19 cellular contexts compared by ENCODE assay signal in genomic region chr4:8828869-8829268, GRCh38. TPM values are rescaled to one million over a fixed set of nuclear protein-coding genes. Genes with fewer than 3 reads are reported as not detected.
A peak's percentile ranks its signal among the peaks of the same experiment; 100 is the strongest.
DNase-seq lines count a peak whose midpoint lies in the region; ATAC-seq and TF ChIP-seq lines count a peak whose summit lies in the region.
"Had no signal": no experiment of that assay in that cellular context is flagged by ENCODE, and none has a peak within 500 bp of the region (broad histone marks: within the 10 kb centered on the region; RNA-seq: fewer than 3 reads in every experiment).

No MANE protein-coding gene starts in this region.

- no peak for ATAC-seq in activated CD8-positive, alpha-beta memory T cell treated with anti-CD3 and anti-CD28 coated beads, Interleukin-2, amount 10 ng/mL, durations not matched to agents 7 days and 5 days
- ATAC-seq in HG03039 (IDR thresholded peaks at IDR 0.05; ENCODE audit: unreplicated experiment) = no peak
- ATAC-seq in HG02973 (IDR thresholded peaks at IDR 0.05; ENCODE audit: unreplicated experiment) = no peak
- ATAC-seq: GM12878 had no signal

- no peaks in the 10 kb centered on the region for H3K27me3 Mint-ChIP-seq in activated CD8-positive, alpha-beta memory T cell treated with anti-CD3 and anti-CD28 coated beads, Interleukin-2, amount 10 ng/mL, durations not matched to agents 7 days and 5 days
- H3K27me3 Mint-ChIP-seq in CD14-positive monocyte (ENCODE audit: low read depth in 3 of 3) (peaks cover 6 to 14% (median 10%) of the 10 kb centered on the region in 3 donors), osteocyte (ENCODE audit: unreplicated experiment) (peaks cover 16% of the 10 kb centered on the region)

- 86% methylated on average over 4 of the region's 4 CpGs for WGBS in prostate gland

- TF ChIP-seq POLR2A in prostate gland (IDR thresholded peaks at IDR 0.05) = no peak

- no peaks in the 10 kb centered on the region for H3K9me3 Mint-ChIP-seq in activated CD8-positive, alpha-beta memory T cell treated with anti-CD3 and anti-CD28 coated beads, Interleukin-2, amount 10 ng/mL, durations not matched to agents 7 days and 5 days (ENCODE audit: low read depth)
- H3K9me3 Mint-ChIP-seq in CD14-positive monocyte (peaks cover 0 to 15% (median 4%) of the 10 kb centered on the region in 7 donors), osteocyte (ENCODE audit: unreplicated experiment) (no peaks in the 10 kb centered on the region)

- H3K27me3 ChIP-seq in SJSA1 (replicated peaks) = no peaks in the 10 kb centered on the region
- no peaks in the 10 kb centered on the region for H3K27me3 ChIP-seq in prostate gland (replicated peaks; ENCODE audit: insufficient read depth)
- H3K27me3 ChIP-seq: BLaER1 treated with 17β-estradiol and CSF1 and Interleukin-3, amounts not matched to agents 10 nM and 100 nM had no signal

- no peak overlapping the region for H3K27ac Mint-ChIP-seq in activated CD8-positive, alpha-beta memory T cell treated with anti-CD3 and anti-CD28 coated beads, Interleukin-2, amount 10 ng/mL, durations not matched to agents 7 days and 5 days
- H3K27ac Mint-ChIP-seq in CD14-positive monocyte = no peak overlapping the region
- H3K27ac Mint-ChIP-seq in osteocyte (ENCODE audit: unreplicated experiment) = no peak overlapping the region
- H3K27ac Mint-ChIP-seq: CD4-positive, alpha-beta T cell; HFFc6 had no signal

- no peaks in the 10 kb centered on the region for H3K36me3 ChIP-seq in SJSA1
- H3K36me3 ChIP-seq in prostate gland = no peaks in the 10 kb centered on the region
- H3K36me3 ChIP-seq: BLaER1 treated with 17β-estradiol and CSF1 and Interleukin-3, amounts not matched to agents 10 nM and 100 nM had no signal

- H3K4me3 ChIP-seq in SJSA1 (no peak overlapping the region), prostate gland (no peak overlapping the region)
- H3K4me3 ChIP-seq: BLaER1 treated with 17β-estradiol and CSF1 and Interleukin-3, amounts not matched to agents 10 nM and 100 nM; GM12878 had no signal

- no peak overlapping the region for H3K4me3 Mint-ChIP-seq in activated CD8-positive, alpha-beta memory T cell treated with anti-CD3 and anti-CD28 coated beads, Interleukin-2, amount 10 ng/mL, durations not matched to agents 7 days and 5 days
- no peak overlapping the region for H3K4me3 Mint-ChIP-seq in CD14-positive monocyte
- no peak overlapping the region for H3K4me3 Mint-ChIP-seq in osteocyte (ENCODE audit: unreplicated experiment)
- H3K4me3 Mint-ChIP-seq: CD4-positive, alpha-beta T cell; HFFc6 had no signal

- CTCF ChIA-PET in activated CD8-positive, alpha-beta memory T cell treated with anti-CD3 and anti-CD28 coated beads, Interleukin-2, amount 10 ng/mL, durations not matched to agents 7 days and 5 days (lab: Charles Lee) = no interaction called here

- DNase-seq in activated CD8-positive, alpha-beta memory T cell treated with anti-CD3 and anti-CD28 coated beads, Interleukin-2, amount 10 ng/mL, durations not matched to agents 7 days and 5 days = peak; percentile 29
- no peak for DNase-seq in activated CD8-positive, alpha-beta memory T cell treated with anti-CD3 and anti-CD28 coated beads, Interleukin-2, amount 50 U/mL, for 48 hours
- DNase-seq in CD14-positive monocyte (ENCODE audit: low spot score) (peak; percentile 10), SJSA1 (ENCODE audit: low read depth in 1 of 2, low spot score in 2 of 2) (no peak), osteocyte (ENCODE audit: extremely low spot score, unreplicated experiment) (peak; percentile 44), prostate gland (ENCODE audit: low spot score) (no peak)
- DNase-seq: ACHN; Calu3; CD4-positive, alpha-beta T cell; DMS79; HCEC 1CT; HFFc6 had no signal

- no peaks in the 10 kb centered on the region for H3K36me3 Mint-ChIP-seq in activated CD8-positive, alpha-beta memory T cell treated with anti-CD3 and anti-CD28 coated beads, Interleukin-2, amount 10 ng/mL, durations not matched to agents 7 days and 5 days
- H3K36me3 Mint-ChIP-seq in CD14-positive monocyte (no peaks in the 10 kb centered on the region), osteocyte (ENCODE audit: unreplicated experiment) (no peaks in the 10 kb centered on the region)

- intact Hi-C loops in CD14-positive monocyte (cut with micrococcal nuclease) = no loop called here
- intact Hi-C loops in prostate gland (cut with DNase I) = no loop called here

- H3K27ac ChIP-seq in SJSA1 (peak overlapping the region; percentile 43), prostate gland (no peak overlapping the region)
- H3K27ac ChIP-seq: BLaER1 treated with 17β-estradiol and CSF1 and Interleukin-3, amounts not matched to agents 10 nM and 100 nM; HL-60 had no signal

- H3K4me1 ChIP-seq in SJSA1 (replicated peaks) (peaks cover 22% of the 10 kb centered on the region), prostate gland (replicated peaks) (no peaks in the 10 kb centered on the region)

- H3K9me3 ChIP-seq in SJSA1 (replicated peaks) (no peaks in the 10 kb centered on the region), prostate gland (no peaks in the 10 kb centered on the region)

- H3K4me1 Mint-ChIP-seq in activated CD8-positive, alpha-beta memory T cell treated with anti-CD3 and anti-CD28 coated beads, Interleukin-2, amount 10 ng/mL, durations not matched to agents 7 days and 5 days = no peaks in the 10 kb centered on the region
- no peaks in the 10 kb centered on the region for H3K4me1 Mint-ChIP-seq in CD14-positive monocyte
- no peaks in the 10 kb centered on the region for H3K4me1 Mint-ChIP-seq in osteocyte (ENCODE audit: unreplicated experiment)

- TF ChIP-seq CTCF in CD14-positive monocyte (IDR thresholded peaks at IDR 0.05) (no peak), osteocyte (IDR thresholded peaks at IDR 0.05) (no peak), prostate gland (IDR thresholded peaks at IDR 0.05) (no peak)

RNA-seq across cellular contexts. Expression of gene HMX1, which starts 42.8 kb away (rescaled TPM):
- not detected for total RNA-seq in activated CD8-positive, alpha-beta memory T cell treated with anti-CD3 and anti-CD28 coated beads, Interleukin-2, amount 10 ng/mL, durations not matched to agents 7 days and 5 days
- polyA plus RNA-seq in CD14-positive monocyte = not detected
- 0.63 TPM in 1 of 2 replicates, not detected in the other for total RNA-seq in SJSA1 (2014; rRNA removed; shearing (Covaris generic))
- total RNA-seq in osteocyte (3.2 and 3.5 TPM in 2 replicates), prostate gland (1 to 10 TPM in 1 of 2 donors, not detected in 1; 5.3 TPM)
- total RNA-seq: A172; Calu3; CD4-positive, alpha-beta T cell; G401; GM12878; HFFc6 had no signal
- polyA plus RNA-seq: GM12878 had no signal

Comparison
In these comparisons a context has a peak if more than half of its experiments do, and no peak if none do; other contexts are left out.
1. DNase-seq: peak in activated CD8-positive, alpha-beta memory T cell treated with anti-CD3 and anti-CD28 coated beads, Interleukin-2, amount 10 ng/mL, durations not matched to agents 7 days and 5 days (single experiment), CD14-positive monocyte (single experiment) and osteocyte (single experiment); none in activated CD8-positive, alpha-beta memory T cell treated with anti-CD3 and anti-CD28 coated beads, Interleukin-2, amount 50 U/mL, for 48 hours (single experiment), SJSA1 (0 of 2) and prostate gland (single experiment).